ENCODE assay signal across 6 cellular contexts in genomic region chr16:153129-153521, GRCh38. TPM values are rescaled to one million over a fixed set of nuclear protein-coding genes. Genes with fewer than 3 reads are reported as not detected.
DNase-seq lines count a peak whose midpoint lies in the region; ATAC-seq, FAIRE-seq and TF ChIP-seq lines count a peak whose summit lies in the region.
"Not testable (repeated sequence)": the region's sequence is repeated elsewhere in the genome, so short reads cannot be mapped to it uniquely, and the experiment has no call there.
"Had no signal": no experiment of that assay in that cellular context is flagged by ENCODE, and none has a peak within 500 bp of the region (broad histone marks: within the 10 kb centered on the region; RNA-seq: fewer than 3 reads in every experiment).

No MANE protein-coding gene starts in this region.

- FAIRE-seq in GM12892 (lab: Jason Lieb, UNC), result peak; percentile 30

- TF ChIP-seq POLR2A in GM12892 (IDR thresholded peaks at IDR 0.05; ENCODE audit: low read depth, low read length), result not testable (repeated sequence)

- peak; percentile 13 for ATAC-seq in left colon

- intact Hi-C loops in left colon (cut with DNase I, micrococcal nuclease), result not testable (repeated sequence)

- not testable (repeated sequence) for DNase-seq in GM12892 (ENCODE audit: insufficient read length); left colon

RNA-seq across cellular contexts. Expression of gene HBZ, which starts 0.7 kb away (rescaled TPM):
- 0.40 TPM for polyA plus RNA-seq in GM12892 (2012; ENCODE audit: missing spikeins)
- total RNA-seq in left colon, result not detected
- total RNA-seq: endothelial cell of umbilical vein, H4, myocyte had no signal
- polyA plus RNA-seq: endothelial cell of umbilical vein, keratinocyte had no signal

RNA-seq across cellular contexts. Expression of gene HBM, which starts 12.7 kb away (rescaled TPM):
- not detected for polyA plus RNA-seq in GM12892 (2012; ENCODE audit: missing spikeins)
- total RNA-seq in left colon, result not detected
- total RNA-seq: endothelial cell of umbilical vein, H4, myocyte had no signal
- polyA plus RNA-seq: endothelial cell of umbilical vein, keratinocyte had no signal

RNA-seq across cellular contexts. Expression of gene NPRL3, which starts 14.7 kb away (rescaled TPM):
- 13.7 TPM for polyA plus RNA-seq in GM12892 (2012; ENCODE audit: missing spikeins)
- 10 to 100 TPM; 14.4 to 14.9 TPM for total RNA-seq in left colon

RNA-seq across cellular contexts. Expression of gene HBA2, which starts 19.6 kb away (rescaled TPM):
- 1.2 TPM for polyA plus RNA-seq in GM12892 (2012; ENCODE audit: missing spikeins)
- 10 to 100 TPM in 1 of 2 donors, 1 to 10 TPM in 1; 4.9 to 14.0 TPM for total RNA-seq in left colon
- total RNA-seq: endothelial cell of umbilical vein, myocyte had no signal
- polyA plus RNA-seq: endothelial cell of umbilical vein, keratinocyte had no signal

RNA-seq across cellular contexts. Expression of gene HBA1, which starts 23.4 kb away (rescaled TPM):
- polyA plus RNA-seq in GM12892 (2012; ENCODE audit: missing spikeins), result not detected
- total RNA-seq in left colon, result 10 to 100 TPM in 1 of 2 donors, 1 to 10 TPM in 1; 2.4 to 20.8 TPM
- total RNA-seq: endothelial cell of umbilical vein, H4 had no signal
- polyA plus RNA-seq: endothelial cell of umbilical vein had no signal
